Comparison of ENCODE assay signal across 19 cellular contexts in the genomic region with DNA sequence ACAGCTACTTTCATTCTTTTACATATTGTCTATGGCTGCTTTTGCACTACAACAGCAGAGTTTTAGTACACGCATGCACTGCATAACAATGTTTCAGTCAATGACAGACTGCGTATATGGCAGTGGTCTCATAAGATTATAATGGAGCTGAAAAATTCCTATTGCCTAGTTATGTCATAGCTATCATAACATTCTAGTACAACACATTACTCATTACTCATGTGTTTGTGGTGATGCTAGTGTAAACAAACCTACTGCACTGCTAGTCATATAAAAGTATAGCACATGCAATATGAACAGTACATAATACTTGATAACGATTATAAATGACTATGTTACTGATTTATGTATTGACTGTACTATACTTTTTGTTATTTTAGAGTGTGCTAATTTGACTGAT. TPM values are rescaled to one million over a fixed set of nuclear protein-coding genes. Genes with fewer than 3 reads are reported as not detected.
DNase-seq lines count a peak whose midpoint lies in the region; ATAC-seq, FAIRE-seq and TF ChIP-seq lines count a peak whose summit lies in the region.
"Had no signal": no experiment of that assay in that cellular context is flagged by ENCODE, and none has a peak within 500 bp of the region (broad histone marks: within the 10 kb centered on the region; RNA-seq: fewer than 3 reads in every experiment).

No MANE protein-coding gene starts in this region.

- H3K9me3 ChIP-seq in Panc1 (ENCODE audit: control insufficient read depth, insufficient read depth, low read depth, low read length), result no peaks in the 10 kb centered on the region
- H3K9me3 ChIP-seq: Caco-2, MG63, SJCRH30 had no signal

- ATAC-seq in Panc1, result peak; percentile 71
- no peak for ATAC-seq in HG02610 (IDR thresholded peaks at IDR 0.05; ENCODE audit: unreplicated experiment)
- no peak for ATAC-seq in left cardiac atrium
- ATAC-seq: K562 had no signal

- H3K4me3 ChIP-seq in Panc1 (ENCODE audit: low read depth in 2 of 2, low read length in 2 of 2), result no peak overlapping the region
- H3K4me3 ChIP-seq: K562, MG63, SJCRH30 had no signal

- no peak overlapping the region for H3K27ac ChIP-seq in Panc1 (ENCODE audit: low read length)
- H3K27ac ChIP-seq: HL-60, SJCRH30 had no signal

- no peak overlapping the region for H3K4me3 Mint-ChIP-seq in activated naive CD4-positive, alpha-beta T cell treated with anti-CD3 and anti-CD28 coated beads, Interleukin-2, amount 50 U/mL, for 24 hours
- H3K4me3 Mint-ChIP-seq in activated naive CD4-positive, alpha-beta T cell treated with anti-CD3 and anti-CD28 coated beads for 36 hours, result no peak overlapping the region

- H3K36me3 Mint-ChIP-seq in activated naive CD4-positive, alpha-beta T cell treated with anti-CD3 and anti-CD28 coated beads, Interleukin-2, amount 50 U/mL, for 24 hours, result no peaks in the 10 kb centered on the region
- no peaks in the 10 kb centered on the region for H3K36me3 Mint-ChIP-seq in activated naive CD4-positive, alpha-beta T cell treated with anti-CD3 and anti-CD28 coated beads for 36 hours (ENCODE audit: low read depth)

- FAIRE-seq in urothelium cell line (lab: Jason Lieb, UNC), result peak; percentile 52
- FAIRE-seq: K562 had no signal

- no peak for DNase-seq in activated naive CD4-positive, alpha-beta T cell treated with anti-CD3 and anti-CD28 coated beads for 36 hours
- DNase-seq in Panc1 (ENCODE audit: low read depth, low spot score) (peak; percentile 24), dedifferentiated amniotic fluid mesenchymal stem cell (ENCODE audit: extremely low spot score) (peak; percentile 15), urothelium cell line (ENCODE audit: low spot score) (no peak), left cardiac atrium (no peak)
- DNase-seq in stimulated activated CD4-positive, alpha-beta T cell treated with anti-CD3 and anti-CD28 coated beads, Interleukin-4, amount 100 ng/mL, for 1 hour, result no peak
- DNase-seq: 8988T, C1 segment of cervical spinal cord, Caco-2, GF-D8, MG63, NCI-H187 treated with DMSO at 0.1 percent for 48 hours, NCI-H2171 treated with DMSO at 0.1 percent for 48 hours, NCI-H510A treated with DMSO at 0.1 percent for 48 hours, SJCRH30 had no signal

- no peak for TF ChIP-seq CTCF in Panc1 (IDR thresholded peaks at IDR 0.05)

- POLR2A ChIA-PET in Panc1 (lab: Charles Lee), result no interaction called here

- in situ Hi-C loops in Panc1 (cut with HindIII; ENCODE audit: low pct_unique_long_range_greater_than_20kb, low sequenced_read_pairs), result no loop called here

- no peaks in the 10 kb centered on the region for H3K36me3 ChIP-seq in Panc1 (ENCODE audit: control insufficient read depth, insufficient read depth, low read length)
- H3K36me3 ChIP-seq: MG63, SJCRH30 had no signal

- H3K27ac Mint-ChIP-seq in activated naive CD4-positive, alpha-beta T cell treated with anti-CD3 and anti-CD28 coated beads, Interleukin-2, amount 50 U/mL, for 24 hours, result peak overlapping the region; percentile 20
- H3K27ac Mint-ChIP-seq in activated naive CD4-positive, alpha-beta T cell treated with anti-CD3 and anti-CD28 coated beads for 36 hours, result no peak overlapping the region

- CTCF ChIA-PET in activated naive CD4-positive, alpha-beta T cell treated with anti-CD3 and anti-CD28 coated beads for 36 hours (lab: Charles Lee), result interaction anchor here (0.6 kb wide), 1 partner anchor 371 kb away, joined by 5 read pairs; no protein-coding TSS in a partner anchor
- CTCF ChIA-PET in Panc1 (lab: Charles Lee), result no interaction called here

- no peaks in the 10 kb centered on the region for H3K4me1 ChIP-seq in Panc1 (ENCODE audit: control insufficient read depth, insufficient read depth, low read length)
- H3K4me1 ChIP-seq: Caco-2, SJCRH30 had no signal

- peaks cover 10% of the 10 kb centered on the region; the same call in 1 of the 2 replicates for H3K27me3 ChIP-seq in Panc1 (ENCODE audit: control insufficient read depth, insufficient read depth, low read length)
- H3K27me3 ChIP-seq: MG63, SJCRH30 had no signal

- intact Hi-C loops in activated naive CD4-positive, alpha-beta T cell treated with anti-CD3 and anti-CD28 coated beads for 36 hours (cut with micrococcal nuclease), result no loop called here
- intact Hi-C loops in Panc1 (cut with micrococcal nuclease; ENCODE audit: unreplicated experiment), result no loop called here
- intact Hi-C loops in left cardiac atrium (cut with DNase I), result no loop called here

- H3K27me3 Mint-ChIP-seq in activated naive CD4-positive, alpha-beta T cell treated with anti-CD3 and anti-CD28 coated beads, Interleukin-2, amount 50 U/mL, for 24 hours, result peaks cover 3% of the 10 kb centered on the region
- H3K27me3 Mint-ChIP-seq in activated naive CD4-positive, alpha-beta T cell treated with anti-CD3 and anti-CD28 coated beads for 36 hours (ENCODE audit: low read depth), result peaks cover under 1% of the 10 kb centered on the region

- H3K4me1 Mint-ChIP-seq in activated naive CD4-positive, alpha-beta T cell treated with anti-CD3 and anti-CD28 coated beads, Interleukin-2, amount 50 U/mL, for 24 hours, result no peaks in the 10 kb centered on the region
- no peaks in the 10 kb centered on the region for H3K4me1 Mint-ChIP-seq in activated naive CD4-positive, alpha-beta T cell treated with anti-CD3 and anti-CD28 coated beads for 36 hours (ENCODE audit: low read depth)

- H3K9me3 Mint-ChIP-seq in activated naive CD4-positive, alpha-beta T cell treated with anti-CD3 and anti-CD28 coated beads, Interleukin-2, amount 50 U/mL, for 24 hours, result no peaks in the 10 kb centered on the region
- no peaks in the 10 kb centered on the region for H3K9me3 Mint-ChIP-seq in activated naive CD4-positive, alpha-beta T cell treated with anti-CD3 and anti-CD28 coated beads for 36 hours

- BruUV-seq in Panc1 (replicated peaks; lab: Mats Ljungman, UMichigan), result no TSS peak

RNA-seq across cellular contexts. Expression of a gene that starts 47.9 kb away (rescaled TPM):
- 10 to 100 TPM; 23.0 to 27.8 TPM for total RNA-seq in activated naive CD4-positive, alpha-beta T cell treated with anti-CD3 and anti-CD28 coated beads for 36 hours
- total RNA-seq in Panc1 (2021; ENCODE audit: unreplicated experiment) (51.6 TPM), left cardiac atrium (10 to 100 TPM in 1 of 2 donors, 1 to 10 TPM in 1; 7.7 to 11.4 TPM)
- polyA plus RNA-seq in Panc1 (2012; ENCODE audit: insufficient read length), result 16.2 TPM

RNA-seq across cellular contexts. Expression of a gene that starts 48.1 kb away (rescaled TPM):
- 1 to 10 TPM; 1.8 to 2.0 TPM for total RNA-seq in activated naive CD4-positive, alpha-beta T cell treated with anti-CD3 and anti-CD28 coated beads for 36 hours
- total RNA-seq in Panc1 (2021; ENCODE audit: unreplicated experiment), result 5.6 TPM
- 5.0 TPM for polyA plus RNA-seq in Panc1 (2012; ENCODE audit: insufficient read length)
- 1 to 10 TPM; 1.3 to 1.4 TPM for total RNA-seq in left cardiac atrium

Comparison
In these comparisons a context has a peak if more than half of its experiments do, and no peak if none do; other contexts are left out.
1. DNase-seq: peak in Panc1 (single experiment) and dedifferentiated amniotic fluid mesenchymal stem cell (single experiment); none in activated naive CD4-positive, alpha-beta T cell treated with anti-CD3 and anti-CD28 coated beads for 36 hours (single experiment), urothelium cell line (single experiment), stimulated activated CD4-positive, alpha-beta T cell treated with anti-CD3 and anti-CD28 coated beads, Interleukin-4, amount 100 ng/mL, for 1 hour (single experiment) and left cardiac atrium (single experiment).